20 cellular contexts compared by ENCODE assay signal in genomic region chr1:30649321-30649991, GRCh38.
DNase-seq lines count a peak whose midpoint lies in the region; ATAC-seq and TF ChIP-seq lines count a peak whose summit lies in the region.
"Had no signal": no experiment of that assay in that cellular context is flagged by ENCODE, and none has a peak within 500 bp of the region (broad histone marks: within the 10 kb centered on the region; RNA-seq: fewer than 3 reads in every experiment).

No MANE protein-coding gene starts in this region.

- no peaks in the 10 kb centered on the region for H3K36me3 ChIP-seq in mammary epithelial cell (ENCODE audit: insufficient read depth, low read length)
- H3K36me3 ChIP-seq in lower lobe of right lung = no peaks in the 10 kb centered on the region
- H3K36me3 ChIP-seq: adrenal gland, WERI-Rb-1 had no signal

- 40% methylated on average over 6 of the region's 8 CpGs for WGBS in mammary epithelial cell (ENCODE audit: low coverage, missing lambda C conversion rate)

- peaks cover 18 to 36% (median 32%) of the 10 kb centered on the region in 3 donors for H3K27me3 Mint-ChIP-seq in CD14-positive monocyte (ENCODE audit: low read depth in 3 of 3)

- H3K4me3 ChIP-seq in mammary epithelial cell (replicated peaks in 1 of 3; ENCODE audit: insufficient read depth in 1 of 3, low read depth in 2 of 3, low read length in 3 of 3) (no peak overlapping the region), lower lobe of right lung (no peak overlapping the region)
- H3K4me3 ChIP-seq: adrenal gland had no signal

- CTCF ChIA-PET in mammary epithelial cell (lab: Charles Lee; ENCODE audit: low non-redundant PET) = no interaction called here

- in situ Hi-C loops in mammary epithelial cell (cut with MboI; ENCODE audit: low sequenced_read_pairs in 2 of 2) = no loop called here

- H3K4me1 ChIP-seq in mammary epithelial cell (ENCODE audit: insufficient read depth, low read length) (peaks cover 48% of the 10 kb centered on the region), lower lobe of right lung (no peaks in the 10 kb centered on the region)
- H3K4me1 ChIP-seq: adrenal gland had no signal

- no peaks in the 10 kb centered on the region for H3K27me3 ChIP-seq in mammary epithelial cell (ENCODE audit: insufficient read depth, low read length)
- peaks cover 15% of the 10 kb centered on the region for H3K27me3 ChIP-seq in lower lobe of right lung (ENCODE audit: low read depth)

- DNase-seq in CD14-positive monocyte (ENCODE audit: low spot score) = peak; percentile 26
- DNase-seq in M059J (ENCODE audit: low read depth) = peak; percentile 38
- peak; percentile 95 for DNase-seq in mammary epithelial cell
- no peak for DNase-seq in lower lobe of right lung
- DNase-seq in DMS79 (lab: John Stamatoyannopoulos, UW) = no peak
- DNase-seq: ACHN; adrenal gland; CD8-positive, alpha-beta memory T cell; EL; MM.1S; naive B cell; NCI-H1930; NCI-H774; stimulated activated CD4-positive, alpha-beta T cell treated with anti-CD3 and anti-CD28 coated beads, Interleukin-15, amount 100 ng/mL, for 24 hours; T-cell; WERI-Rb-1 had no signal

- H3K9me3 ChIP-seq in mammary epithelial cell (replicated peaks; ENCODE audit: insufficient read depth, low read length) = no peaks in the 10 kb centered on the region
- no peaks in the 10 kb centered on the region for H3K9me3 ChIP-seq in lower lobe of right lung
- H3K9me3 ChIP-seq: adrenal gland had no signal

- TF ChIP-seq CTCF in CD14-positive monocyte (IDR thresholded peaks at IDR 0.05) = no peak
- TF ChIP-seq CTCF in mammary epithelial cell (conservative IDR thresholded peaks at IDR 0.05 in 1 of 2, IDR thresholded peaks at IDR 0.05 in 1 of 2; ENCODE audit: extremely low read depth in 1 of 2, insufficient read depth in 1 of 2, low read depth in 1 of 2, low read length in 2 of 2) = no peak
- no peak for TF ChIP-seq CTCF in lower lobe of right lung (IDR thresholded peaks at IDR 0.05)

- H3K27ac ChIP-seq in mammary epithelial cell (ENCODE audit: insufficient read depth, low read depth, low read length) = peak overlapping the region; percentile 48
- no peak overlapping the region for H3K27ac ChIP-seq in lower lobe of right lung
- H3K27ac ChIP-seq: adrenal gland, WERI-Rb-1 had no signal

- dilution Hi-C loops in mammary epithelial cell (cut with HindIII; ENCODE audit: low sequenced_read_pairs) = no loop called here

- H3K4me3 Mint-ChIP-seq in CD14-positive monocyte = no peak overlapping the region
- H3K4me3 Mint-ChIP-seq: activated T-helper 17 cell treated with anti-CD3 and anti-CD28 coated beads, Interleukin-2, amount 50 U/mL, for 72 hours; CD8-positive, alpha-beta memory T cell; naive B cell; T-cell had no signal

- no TSS peak for BruUV-seq in mammary epithelial cell (replicated peaks; lab: Mats Ljungman, UMichigan)

- no peaks in the 10 kb centered on the region for H4K20me1 ChIP-seq in mammary epithelial cell (ENCODE audit: insufficient read depth, low read length)

- H3K27ac Mint-ChIP-seq in CD14-positive monocyte = peak overlapping the region in 1 of 7 donors; percentile 53
- H3K27ac Mint-ChIP-seq: activated T-helper 17 cell treated with anti-CD3 and anti-CD28 coated beads, Interleukin-2, amount 50 U/mL, for 72 hours; T-cell had no signal

- H3K4me2 ChIP-seq in mammary epithelial cell (ENCODE audit: insufficient read depth, low read depth, low read length) = peak overlapping the region; percentile 28

- H3K9ac ChIP-seq in mammary epithelial cell (ENCODE audit: insufficient read depth, low read length) = no peak overlapping the region

- H3K4me1 Mint-ChIP-seq in CD14-positive monocyte = peaks cover 2% of the 10 kb centered on the region
- H3K4me1 Mint-ChIP-seq: activated T-helper 17 cell treated with anti-CD3 and anti-CD28 coated beads, Interleukin-2, amount 50 U/mL, for 72 hours had no signal

- peak overlapping the region; percentile 33 for H2AFZ ChIP-seq in mammary epithelial cell (ENCODE audit: low read depth, low read length)

- ATAC-seq in lower lobe of right lung = peak; percentile 7 to 58
- ATAC-seq in HG02678 (IDR thresholded peaks at IDR 0.05; ENCODE audit: unreplicated experiment) = no peak
- no peak for ATAC-seq in HG02759 (IDR thresholded peaks at IDR 0.05; ENCODE audit: unreplicated experiment)
- no peak for ATAC-seq in GM18873 (IDR thresholded peaks at IDR 0.05; ENCODE audit: low FRiP score, unreplicated experiment)
- ATAC-seq: activated T-helper 17 cell treated with anti-CD3 and anti-CD28 coated beads, Interleukin-2, amount 50 U/mL, for 72 hours; T-cell had no signal

- no peaks in the 10 kb centered on the region for H3K36me3 Mint-ChIP-seq in CD14-positive monocyte
- H3K36me3 Mint-ChIP-seq: T-cell had no signal

- H3K9me3 Mint-ChIP-seq in CD14-positive monocyte = peaks cover 0 to 8% (median 3%) of the 10 kb centered on the region in 7 donors
- H3K9me3 Mint-ChIP-seq: activated T-helper 17 cell treated with anti-CD3 and anti-CD28 coated beads, Interleukin-2, amount 50 U/mL, for 72 hours; T-cell had no signal

- no peaks in the 10 kb centered on the region for H3K79me2 ChIP-seq in mammary epithelial cell (ENCODE audit: insufficient read depth, low read length)

- intact Hi-C loops in CD14-positive monocyte (cut with micrococcal nuclease) (no loop called here), mammary epithelial cell (cut with micrococcal nuclease) (loop anchor here (1.0 to 5.0 kb wide), 7 partner anchors 21 to 267 kb away; no protein-coding TSS in a partner anchor), lower lobe of right lung (cut with DNase I) (no loop called here)

Comparison
In these comparisons a context has a peak if more than half of its experiments do, and no peak if none do; other contexts are left out.
1. DNase-seq: peak in CD14-positive monocyte (single experiment), M059J (single experiment) and mammary epithelial cell (single experiment); none in lower lobe of right lung (single experiment) and DMS79 (single experiment).
2. ATAC-seq: peak in lower lobe of right lung (2 of 2); none in HG02678 (single experiment), HG02759 (single experiment) and GM18873 (single experiment).